Comparison of ENCODE assay signal across 9 cellular contexts in genomic region chr17:21720566-21720965, GRCh38. TPM values are rescaled to one million over a fixed set of nuclear protein-coding genes. Genes with fewer than 3 reads are reported as not detected.
"Had no signal": no experiment of that assay in that cellular context is flagged by ENCODE, and none has a peak within 500 bp of the region (broad histone marks: within the 10 kb centered on the region; RNA-seq: fewer than 3 reads in every experiment).

No MANE protein-coding gene starts in this region.

RNA-seq across cellular contexts. Expression of gene KCNJ18, which starts 28.2 kb away (rescaled TPM):
- total RNA-seq: OCI-LY7, PC-9, Peyer's patch, Right ventricle myocardium inferior, Right ventricle myocardium superior, RPMI7951, SJCRH30, SJSA1, SK-MEL-5 had no signal
